14 cellular contexts compared by ENCODE assay signal in genomic region chr6:136594671-136595070, GRCh38. TPM values are rescaled to one million over a fixed set of nuclear protein-coding genes. Genes with fewer than 3 reads are reported as not detected.
DNase-seq lines count a peak whose midpoint lies in the region; ATAC-seq and TF ChIP-seq lines count a peak whose summit lies in the region.
"Had no signal": no experiment of that assay in that cellular context is flagged by ENCODE, and none has a peak within 500 bp of the region (broad histone marks: within the 10 kb centered on the region; RNA-seq: fewer than 3 reads in every experiment).

No MANE protein-coding gene starts in this region.

- H3K27ac Mint-ChIP-seq in activated CD4-positive, alpha-beta T cell treated with anti-CD3 and anti-CD28 coated beads, Interleukin-2, amount 10 ng/mL, durations not matched to agents 7 days and 5 days = peak overlapping the region; percentile 79
- peak overlapping the region; percentile 97 for H3K27ac Mint-ChIP-seq in stimulated activated effector memory CD8-positive, alpha-beta T cell treated with anti-CD3 and anti-CD28 coated beads, Interleukin-12 subunit alpha, Interleukin-12 subunit beta, amount 100 ng/mL, for 72 hours

- no peaks in the 10 kb centered on the region for H3K9me3 ChIP-seq in PC-3 (ENCODE audit: low read length)
- no peaks in the 10 kb centered on the region for H3K9me3 ChIP-seq in mammary epithelial cell (replicated peaks; ENCODE audit: insufficient read depth, low read length)
- H3K9me3 ChIP-seq in gastrocnemius medialis = no peaks in the 10 kb centered on the region
- H3K9me3 ChIP-seq: lower lobe of right lung, SJCRH30 had no signal

- peaks cover 22% of the 10 kb centered on the region for H3K4me1 Mint-ChIP-seq in activated CD4-positive, alpha-beta T cell treated with anti-CD3 and anti-CD28 coated beads, Interleukin-2, amount 10 ng/mL, durations not matched to agents 7 days and 5 days
- H3K4me1 Mint-ChIP-seq in stimulated activated effector memory CD8-positive, alpha-beta T cell treated with anti-CD3 and anti-CD28 coated beads, Interleukin-12 subunit alpha, Interleukin-12 subunit beta, amount 100 ng/mL, for 72 hours = peaks cover 37% of the 10 kb centered on the region

- no peak for DNase-seq in activated CD4-positive, alpha-beta T cell treated with anti-CD3 and anti-CD28 coated beads, Interleukin-2, amount 10 ng/mL, durations not matched to agents 7 days and 5 days
- DNase-seq in activated CD4-positive, alpha-beta T cell treated with anti-CD3 and anti-CD28 coated beads for 48 hours = no peak
- DNase-seq in PC-3 = no peak
- DNase-seq in mammary epithelial cell = no peak
- DNase-seq in stimulated activated effector memory CD8-positive, alpha-beta T cell treated with anti-CD3 and anti-CD28 coated beads, Interleukin-12 subunit alpha, Interleukin-12 subunit beta, amount 100 ng/mL, for 72 hours (ENCODE audit: low spot score in 2 of 2) = no peak
- no peak for DNase-seq in gastrocnemius medialis
- no peak for DNase-seq in Kasumi-1 (lab: John Stamatoyannopoulos, UW)
- DNase-seq in effector CD8-positive, alpha-beta T cell (lab: John Stamatoyannopoulos, UW) = no peak
- DNase-seq: DND-41, lower lobe of right lung, NCI-H1436 treated with DMSO at 0.1 percent for 48 hours, nucleus accumbens had no signal

- H3K79me2 ChIP-seq in PC-3 (ENCODE audit: low read length) (no peaks in the 10 kb centered on the region), mammary epithelial cell (ENCODE audit: insufficient read depth, low read length) (no peaks in the 10 kb centered on the region)

- in situ Hi-C loops in mammary epithelial cell (cut with MboI; ENCODE audit: low sequenced_read_pairs in 2 of 2) (no loop called here), gastrocnemius medialis (cut with MboI; ENCODE audit: low sequenced_read_pairs in 4 of 4) (no loop called here)

- TF ChIP-seq CTCF in PC-3 (conservative IDR thresholded peaks at IDR 0.05; ENCODE audit: low read depth, low read length) = no peak
- no peak for TF ChIP-seq CTCF in mammary epithelial cell (conservative IDR thresholded peaks at IDR 0.05 in 1 of 2, IDR thresholded peaks at IDR 0.05 in 1 of 2; ENCODE audit: extremely low read depth in 1 of 2, insufficient read depth in 1 of 2, low read depth in 1 of 2, low read length in 2 of 2)
- no peak for TF ChIP-seq CTCF in gastrocnemius medialis (IDR thresholded peaks at IDR 0.05 in 4 of 5, conservative IDR thresholded peaks at IDR 0.05 in 1 of 5)

- H4K20me1 ChIP-seq in PC-3 (ENCODE audit: low read length) = no peaks in the 10 kb centered on the region
- H4K20me1 ChIP-seq in mammary epithelial cell (ENCODE audit: insufficient read depth, low read length) = no peaks in the 10 kb centered on the region

- H3F3A ChIP-seq in PC-3 (ENCODE audit: low read length, unreplicated experiment) = no peaks in the 10 kb centered on the region

- H3K27ac ChIP-seq in PC-3 (ENCODE audit: low read length) (peak overlapping the region; percentile 69), mammary epithelial cell (ENCODE audit: insufficient read depth, low read depth, low read length) (peak overlapping the region; percentile 75), gastrocnemius medialis (no peak overlapping the region)
- H3K27ac ChIP-seq: VCaP had no signal

- H3K4me2 ChIP-seq in PC-3 (ENCODE audit: low read length) = no peak overlapping the region
- no peak overlapping the region for H3K4me2 ChIP-seq in mammary epithelial cell (ENCODE audit: insufficient read depth, low read depth, low read length)

- peaks cover 5% of the 10 kb centered on the region for H3K9me3 Mint-ChIP-seq in activated CD4-positive, alpha-beta T cell treated with anti-CD3 and anti-CD28 coated beads, Interleukin-2, amount 10 ng/mL, durations not matched to agents 7 days and 5 days
- H3K9me3 Mint-ChIP-seq in stimulated activated effector memory CD8-positive, alpha-beta T cell treated with anti-CD3 and anti-CD28 coated beads, Interleukin-12 subunit alpha, Interleukin-12 subunit beta, amount 100 ng/mL, for 72 hours = no peaks in the 10 kb centered on the region

- H3K9me2 ChIP-seq in PC-3 (replicated peaks; ENCODE audit: low read length) = no peaks in the 10 kb centered on the region

- H3K9ac ChIP-seq in PC-3 (ENCODE audit: low read length) = no peak overlapping the region
- no peak overlapping the region for H3K9ac ChIP-seq in mammary epithelial cell (ENCODE audit: insufficient read depth, low read length)

- intact Hi-C loops in PC-3 (cut with micrococcal nuclease) = no loop called here
- intact Hi-C loops in mammary epithelial cell (cut with micrococcal nuclease) = no loop called here
- intact Hi-C loops in gastrocnemius medialis (cut with DNase I; ENCODE audit: low total_unique reads) = no loop called here

- BruUV-seq in PC-3 (replicated peaks; lab: Mats Ljungman, UMichigan) (no TSS peak), mammary epithelial cell (replicated peaks; lab: Mats Ljungman, UMichigan) (no TSS peak)

- dilution Hi-C loops in mammary epithelial cell (cut with HindIII; ENCODE audit: low sequenced_read_pairs) = no loop called here

- peak overlapping the region; percentile 5 for H3K4me3 Mint-ChIP-seq in activated CD4-positive, alpha-beta T cell treated with anti-CD3 and anti-CD28 coated beads, Interleukin-2, amount 10 ng/mL, durations not matched to agents 7 days and 5 days
- peak overlapping the region; percentile 66 for H3K4me3 Mint-ChIP-seq in stimulated activated effector memory CD8-positive, alpha-beta T cell treated with anti-CD3 and anti-CD28 coated beads, Interleukin-12 subunit alpha, Interleukin-12 subunit beta, amount 100 ng/mL, for 72 hours

- H2AFZ ChIP-seq in PC-3 (ENCODE audit: low read length) (no peak overlapping the region), mammary epithelial cell (ENCODE audit: low read depth, low read length) (peak overlapping the region; percentile 86)

- POLR2A ChIA-PET in activated CD4-positive, alpha-beta T cell treated with anti-CD3 and anti-CD28 coated beads, Interleukin-2, amount 10 ng/mL, durations not matched to agents 7 days and 5 days (lab: Charles Lee) = no interaction called here
- POLR2A ChIA-PET in PC-3 (lab: Charles Lee; ENCODE audit: unreplicated experiment) = no interaction called here

- H3K4me3 ChIP-seq in PC-3 (ENCODE audit: low read length) = no peak overlapping the region
- no peak overlapping the region for H3K4me3 ChIP-seq in mammary epithelial cell (replicated peaks in 1 of 3; ENCODE audit: insufficient read depth in 1 of 3, low read depth in 2 of 3, low read length in 3 of 3)
- H3K4me3 ChIP-seq in gastrocnemius medialis = no peak overlapping the region
- H3K4me3 ChIP-seq: lower lobe of right lung, SJCRH30 had no signal

- no peaks in the 10 kb centered on the region for H3K27me3 Mint-ChIP-seq in activated CD4-positive, alpha-beta T cell treated with anti-CD3 and anti-CD28 coated beads, Interleukin-2, amount 10 ng/mL, durations not matched to agents 7 days and 5 days

- no peaks in the 10 kb centered on the region for H3K27me3 ChIP-seq in PC-3 (ENCODE audit: low read length)
- no peaks in the 10 kb centered on the region for H3K27me3 ChIP-seq in mammary epithelial cell (ENCODE audit: insufficient read depth, low read length)
- no peaks in the 10 kb centered on the region for H3K27me3 ChIP-seq in gastrocnemius medialis
- H3K27me3 ChIP-seq: SJCRH30 had no signal

- H3K36me3 ChIP-seq in PC-3 (ENCODE audit: low read depth, low read length) (no peaks in the 10 kb centered on the region), mammary epithelial cell (ENCODE audit: insufficient read depth, low read length) (no peaks in the 10 kb centered on the region), gastrocnemius medialis (peaks cover 0 to 21% of the 10 kb centered on the region in 2 donors)

- ATAC-seq in PC-3 (no peak), gastrocnemius medialis (no peak)
- no peak for ATAC-seq in stimulated activated effector memory CD8-positive, alpha-beta T cell treated with anti-CD3 and anti-CD28 coated beads, Interleukin-12 subunit alpha, Interleukin-12 subunit beta, amount 100 ng/mL, for 72 hours

- H3K36me3 Mint-ChIP-seq in activated CD4-positive, alpha-beta T cell treated with anti-CD3 and anti-CD28 coated beads, Interleukin-2, amount 10 ng/mL, durations not matched to agents 7 days and 5 days (ENCODE audit: low read depth) = peaks cover 67% of the 10 kb centered on the region
- peaks cover 51% of the 10 kb centered on the region for H3K36me3 Mint-ChIP-seq in stimulated activated effector memory CD8-positive, alpha-beta T cell treated with anti-CD3 and anti-CD28 coated beads, Interleukin-12 subunit alpha, Interleukin-12 subunit beta, amount 100 ng/mL, for 72 hours

- no peak for TF ChIP-seq POLR2A in gastrocnemius medialis (IDR thresholded peaks at IDR 0.05)

- CTCF ChIA-PET in activated CD4-positive, alpha-beta T cell treated with anti-CD3 and anti-CD28 coated beads, Interleukin-2, amount 10 ng/mL, durations not matched to agents 7 days and 5 days (lab: Charles Lee) = interaction anchor here (0.7 kb wide), 1 partner anchor 197 kb away, joined by 3 read pairs; the partner anchor contains the start of gene MAP3K5
- CTCF ChIA-PET in PC-3 (lab: Charles Lee) (no interaction called here), mammary epithelial cell (lab: Charles Lee; ENCODE audit: low non-redundant PET) (interaction anchor here (1.1 kb wide), 1 partner anchor 1170 kb away, joined by 4 read pairs; no protein-coding TSS in a partner anchor)

- H3K4me1 ChIP-seq in PC-3 (ENCODE audit: insufficient read depth, low read length) = peaks cover 17% of the 10 kb centered on the region
- peaks cover 19% of the 10 kb centered on the region for H3K4me1 ChIP-seq in mammary epithelial cell (ENCODE audit: insufficient read depth, low read length)
- H3K4me1 ChIP-seq in gastrocnemius medialis = peaks cover 5 to 8% of the 10 kb centered on the region in 2 donors

- WGBS in mammary epithelial cell (ENCODE audit: low coverage, missing lambda C conversion rate) = 99% methylated on average over 8 of the region's 8 CpGs

RNA-seq across cellular contexts. Expression of gene MAP7, which starts 44.4 kb away (rescaled TPM):
- total RNA-seq in activated CD4-positive, alpha-beta T cell treated with anti-CD3 and anti-CD28 coated beads, Interleukin-2, amount 10 ng/mL, durations not matched to agents 7 days and 5 days = 1 to 10 TPM; 2.1 to 2.3 TPM
- total RNA-seq in PC-3 (2014; rRNA removed) = 13.9 and 25.3 TPM in 2 replicates
- 10 to 100 TPM; 38.2 to 39.0 TPM for total RNA-seq in mammary epithelial cell
- polyA plus RNA-seq in mammary epithelial cell = 10.6 TPM
- 15.2 TPM for polyA minus RNA-seq in mammary epithelial cell
- under 1 TPM; 0.22 to 0.56 (median 0.39) TPM for total RNA-seq in gastrocnemius medialis

Comparison
In these comparisons a context has a peak if more than half of its experiments do, and no peak if none do; other contexts are left out.
1. H3K27ac ChIP-seq: peak in PC-3 (single experiment) and mammary epithelial cell (single experiment); none in gastrocnemius medialis (0 of 4).